In the genomic region with DNA sequence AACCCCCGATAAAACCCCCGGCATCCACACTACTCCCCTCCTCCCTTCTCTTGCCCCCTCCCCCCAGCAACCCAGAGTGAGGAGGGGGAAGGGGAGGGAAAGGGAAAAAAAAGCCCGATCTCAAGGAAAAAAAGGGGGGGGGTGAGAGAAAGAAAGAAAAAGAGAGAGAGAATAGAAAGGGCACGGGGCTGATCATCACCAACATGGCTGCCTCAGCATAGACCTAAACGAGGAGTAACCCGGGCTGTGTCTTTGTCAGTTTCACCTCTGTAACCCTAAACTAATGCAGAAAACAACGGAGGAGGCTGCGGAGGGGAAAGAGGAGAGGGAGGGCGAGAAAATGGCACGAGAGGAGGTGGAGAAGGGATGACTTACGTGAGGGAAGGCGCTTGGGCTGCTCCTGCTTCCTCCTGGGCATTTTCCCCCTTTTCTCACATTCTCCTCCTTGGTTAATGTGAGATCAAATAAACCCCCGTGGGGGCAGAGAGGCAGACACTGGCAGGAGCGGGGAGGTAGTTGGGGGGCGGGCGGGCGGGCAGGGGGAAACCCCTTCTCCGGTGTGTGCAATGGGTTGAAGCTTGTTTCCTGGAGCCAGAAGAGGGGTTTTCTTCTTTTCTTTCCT, we compare ENCODE assay signal across 8 cellular contexts. TPM values are rescaled to one million over a fixed set of nuclear protein-coding genes. Genes with fewer than 3 reads are reported as not detected.
DNase-seq lines count a peak whose midpoint lies in the region.

No MANE protein-coding gene starts in this region.

- H3K9me3 ChIP-seq in KOPT-K1 (ENCODE audit: insufficient read depth, low read length, poor library complexity, severe bottlenecking) = no peaks in the 10 kb centered on the region

- peak; percentile 14 to 78 (median 74) for DNase-seq in NCI-H1417 (lab: John Stamatoyannopoulos, UW)
- DNase-seq in NCI-H1417 treated with DMSO at 0.1 percent for 48 hours (lab: John Stamatoyannopoulos, UW) = no peak
- peak; percentile 46 to 49 for DNase-seq in activated CD4-positive, alpha-beta T cell treated with anti-CD3 and anti-CD28 coated beads for 4 hours
- DNase-seq in dermis blood vessel endothelial cell = peak; percentile 45
- DNase-seq in medulla oblongata (ENCODE audit: extremely low spot score) = peak; percentile 38
- DNase-seq in stimulated activated CD8-positive, alpha-beta memory T cell treated with anti-CD3 and anti-CD28 coated beads, Interleukin-4, amount 100 ng/mL, for 24 hours (ENCODE audit: low read depth) = peak; percentile 8
- DNase-seq in ureter (ENCODE audit: low spot score) = no peak

- H3K27ac ChIP-seq in KOPT-K1 (ENCODE audit: low read depth, low read length, poor library complexity, severe bottlenecking) = peak overlapping the region; percentile 64

- no peaks in the 10 kb centered on the region for H3K36me3 ChIP-seq in KOPT-K1 (ENCODE audit: insufficient read depth, low read length)

RNA-seq across cellular contexts. Expression of a gene that starts 0.5 kb away (rescaled TPM):
- total RNA-seq in dermis blood vessel endothelial cell = 2.5 and 4.4 TPM in 2 replicates
- total RNA-seq in ureter = 59.4 TPM

Comparison
In these comparisons a context has a peak if more than half of its experiments do, and no peak if none do; other contexts are left out.
1. DNase-seq: peak in NCI-H1417 (3 of 3), activated CD4-positive, alpha-beta T cell treated with anti-CD3 and anti-CD28 coated beads for 4 hours (2 of 2), dermis blood vessel endothelial cell (single experiment), medulla oblongata (single experiment) and stimulated activated CD8-positive, alpha-beta memory T cell treated with anti-CD3 and anti-CD28 coated beads, Interleukin-4, amount 100 ng/mL, for 24 hours (single experiment); none in NCI-H1417 treated with DMSO at 0.1 percent for 48 hours (single experiment) and ureter (single experiment).
2. RNA of a gene that starts 0.5 kb away (total RNA-seq): 59.4 TPM in ureter (single experiment); 2.5 to 4.4 TPM in dermis blood vessel endothelial cell; every median in the first group is over 10 times any median in the second.